Comparison of ENCODE assay signal across 8 cellular contexts in the genomic region with DNA sequence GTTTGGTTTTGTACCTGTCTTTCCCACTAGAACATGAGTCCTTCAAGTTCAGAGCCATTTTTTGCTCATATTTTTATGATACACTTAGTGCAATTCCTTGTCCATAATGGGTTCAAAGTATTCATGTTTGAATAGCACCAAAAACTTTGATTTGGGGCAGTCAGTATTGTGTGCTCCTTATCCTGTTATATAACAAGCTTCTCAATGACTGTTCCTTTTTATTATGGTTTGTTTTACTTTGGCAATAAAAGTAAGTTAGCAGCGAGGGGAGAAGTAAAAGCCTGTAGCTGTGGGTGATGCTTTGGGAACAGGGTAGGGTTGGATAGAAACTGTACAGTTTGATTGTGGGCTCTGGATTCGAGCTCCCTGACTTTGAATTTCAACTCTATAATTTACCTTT.
"Had no signal": no experiment of that assay in that cellular context is flagged by ENCODE, and none has a peak within 500 bp of the region (broad histone marks: within the 10 kb centered on the region; RNA-seq: fewer than 3 reads in every experiment).

No MANE protein-coding gene starts in this region.

- FAIRE-seq: G401.6, GM12878, GM12891, GM12892, GM18507, GM19239 had no signal

- ATAC-seq: GM12878 had no signal

- DNase-seq: GDM1, GF-D8 had no signal

- H3K4me3 ChIP-seq: GM12878 had no signal
